Comparison of ENCODE assay signal across 4 cellular contexts in the genomic region with DNA sequence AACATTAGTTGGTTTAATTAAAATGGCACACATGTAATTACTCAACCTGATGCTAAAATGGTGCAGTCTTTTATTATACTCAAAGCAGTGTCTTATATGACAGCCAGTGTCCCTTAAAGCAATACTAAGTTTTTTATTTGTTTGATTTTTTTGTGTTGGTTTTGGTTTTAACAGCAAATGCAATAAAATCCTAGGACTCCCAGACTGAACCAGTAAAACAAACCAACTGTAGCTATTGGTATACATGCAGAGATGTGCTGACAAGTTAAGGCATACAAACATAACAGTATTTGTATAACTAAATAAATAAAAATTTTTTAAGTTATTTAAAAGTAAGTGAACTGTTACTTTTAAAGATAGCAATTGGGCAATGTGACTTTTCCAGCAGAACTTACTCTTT.
"Had no signal": no experiment of that assay in that cellular context is flagged by ENCODE, and none has a peak within 500 bp of the region (broad histone marks: within the 10 kb centered on the region; RNA-seq: fewer than 3 reads in every experiment).

No MANE protein-coding gene starts in this region.

- DNase-seq: H9, HCEC 1CT, KBM-7 had no signal

- H3K4me3 ChIP-seq: GM23338 had no signal
